Comparison of ENCODE assay signal across 1 cellular context in the genomic region with DNA sequence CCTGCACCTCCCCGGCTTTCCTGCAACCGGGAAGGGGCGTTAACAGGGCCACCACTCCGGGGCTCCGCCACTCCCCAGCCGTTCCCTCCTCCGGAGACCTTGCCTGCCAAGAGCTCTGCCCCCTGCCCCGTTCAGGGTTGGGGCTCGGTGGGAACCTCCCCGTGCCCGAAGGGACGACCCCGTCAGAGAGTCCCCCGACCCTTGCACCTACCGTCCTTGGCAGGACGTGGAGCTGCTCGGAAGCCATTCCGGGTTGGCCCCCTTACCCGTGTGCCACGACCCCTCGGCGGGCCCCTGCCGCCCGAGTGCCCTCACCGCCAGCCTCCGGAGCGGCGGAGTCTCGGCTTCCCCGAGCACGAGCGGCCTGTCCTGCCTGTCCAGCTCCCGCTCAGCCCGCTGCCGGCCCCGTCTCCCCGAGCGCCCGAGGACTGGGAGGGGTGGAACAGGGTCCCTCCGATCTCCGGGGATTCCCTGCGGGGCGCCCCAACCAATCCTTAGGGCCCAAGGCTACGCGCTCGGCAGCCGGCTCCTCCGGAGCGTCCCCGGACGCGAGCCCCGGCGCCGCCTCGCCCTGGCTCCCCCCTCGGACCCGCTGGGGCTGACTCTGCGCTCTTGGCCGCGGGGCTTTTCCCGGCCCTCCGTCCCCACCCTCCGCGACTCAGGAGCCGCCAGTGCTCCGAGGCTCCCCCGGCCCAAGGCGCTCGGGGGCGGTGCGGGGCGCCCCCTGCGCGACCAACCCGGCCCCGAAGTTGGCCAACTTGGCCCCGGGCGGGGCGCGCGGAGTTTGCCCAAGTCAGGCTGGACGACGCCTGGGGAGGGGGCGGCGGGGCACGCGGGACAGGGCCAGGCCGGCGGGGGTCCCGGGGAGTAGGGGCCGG.
TF ChIP-seq lines count a peak whose summit lies in the region.

No MANE protein-coding gene starts in this region.

TF ChIP-seq in HEK293, 187 proteins besides CTCF, POLR2A, EP300 and RAD21 (continued from another document):
- TF ChIP-seq, protein P1, sequence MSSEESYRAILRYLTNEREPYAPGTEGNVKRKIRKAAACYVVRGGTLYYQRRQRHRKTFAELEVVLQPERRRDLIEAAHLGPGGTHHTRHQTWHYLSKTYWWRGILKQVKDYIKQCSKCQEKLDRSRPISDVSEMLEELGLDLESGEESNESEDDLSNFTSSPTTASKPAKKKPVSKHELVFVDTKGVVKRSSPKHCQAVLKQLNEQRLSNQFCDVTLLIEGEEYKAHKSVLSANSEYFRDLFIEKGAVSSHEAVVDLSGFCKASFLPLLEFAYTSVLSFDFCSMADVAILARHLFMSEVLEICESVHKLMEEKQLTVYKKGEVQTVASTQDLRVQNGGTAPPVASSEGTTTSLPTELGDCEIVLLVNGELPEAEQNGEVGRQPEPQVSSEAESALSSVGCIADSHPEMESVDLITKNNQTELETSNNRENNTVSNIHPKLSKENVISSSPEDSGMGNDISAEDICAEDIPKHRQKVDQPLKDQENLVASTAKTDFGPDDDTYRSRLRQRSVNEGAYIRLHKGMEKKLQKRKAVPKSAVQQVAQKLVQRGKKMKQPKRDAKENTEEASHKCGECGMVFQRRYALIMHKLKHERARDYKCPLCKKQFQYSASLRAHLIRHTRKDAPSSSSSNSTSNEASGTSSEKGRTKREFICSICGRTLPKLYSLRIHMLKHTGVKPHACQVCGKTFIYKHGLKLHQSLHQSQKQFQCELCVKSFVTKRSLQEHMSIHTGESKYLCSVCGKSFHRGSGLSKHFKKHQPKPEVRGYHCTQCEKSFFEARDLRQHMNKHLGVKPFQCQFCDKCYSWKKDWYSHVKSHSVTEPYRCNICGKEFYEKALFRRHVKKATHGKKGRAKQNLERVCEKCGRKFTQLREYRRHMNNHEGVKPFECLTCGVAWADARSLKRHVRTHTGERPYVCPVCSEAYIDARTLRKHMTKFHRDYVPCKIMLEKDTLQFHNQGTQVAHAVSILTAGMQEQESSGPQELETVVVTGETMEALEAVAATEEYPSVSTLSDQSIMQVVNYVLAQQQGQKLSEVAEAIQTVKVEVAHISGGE (tag by site-specific recombination; conservative IDR thresholded peaks at IDR 0.05; ENCODE audit: low read depth), result peak; percentile 45; the same call in 1 of the 2 replicates
- TF ChIP-seq ZBTB7A (tag by site-specific recombination; IDR thresholded peaks at IDR 0.05; ENCODE audit: low read depth), result 0 out of 2 replicates have a peak, but pooled peaks have one; percentile 33
- TF ChIP-seq ZEB2 (tag by site-specific recombination; IDR thresholded peaks at IDR 0.05), result peak; percentile 52
- TF ChIP-seq ZNF660 (tag by site-specific recombination; IDR thresholded peaks at IDR 0.05), result 0 out of 2 replicates have a peak, but pooled peaks have one; percentile 28
- no peak for TF ChIP-seq ZNF768 (tag by site-specific recombination; IDR thresholded peaks at IDR 0.05)
- TF ChIP-seq KLF1 (tag by site-specific recombination; IDR thresholded peaks at IDR 0.05), result 0 out of 2 replicates have a peak, but pooled peaks have one; percentile 4
- peak; percentile 88 for TF ChIP-seq GLIS2 (tag by site-specific recombination; IDR thresholded peaks at IDR 0.05)
- TF ChIP-seq SP3 (tag by site-specific recombination; IDR thresholded peaks at IDR 0.05), result peak; percentile 60; the same call in 1 of the 2 replicates
- peak; percentile 3 for TF ChIP-seq GLIS1 (tag by site-specific recombination; IDR thresholded peaks at IDR 0.05)
- TF ChIP-seq ZNF354C (tag by site-specific recombination; IDR thresholded peaks at IDR 0.05; ENCODE audit: borderline replicate concordance, low read depth), result no peak
- TF ChIP-seq ZNF341 (tag by site-specific recombination; IDR thresholded peaks at IDR 0.05; ENCODE audit: low read depth), result peak; percentile 94
- TF ChIP-seq ZNF777 (tag by site-specific recombination; IDR thresholded peaks at IDR 0.05; ENCODE audit: borderline replicate concordance), result peak; percentile 82; the same call in 1 of the 2 replicates
- no peak for TF ChIP-seq OSR2 (tag by site-specific recombination; IDR thresholded peaks at IDR 0.05)
- TF ChIP-seq, protein P2, sequence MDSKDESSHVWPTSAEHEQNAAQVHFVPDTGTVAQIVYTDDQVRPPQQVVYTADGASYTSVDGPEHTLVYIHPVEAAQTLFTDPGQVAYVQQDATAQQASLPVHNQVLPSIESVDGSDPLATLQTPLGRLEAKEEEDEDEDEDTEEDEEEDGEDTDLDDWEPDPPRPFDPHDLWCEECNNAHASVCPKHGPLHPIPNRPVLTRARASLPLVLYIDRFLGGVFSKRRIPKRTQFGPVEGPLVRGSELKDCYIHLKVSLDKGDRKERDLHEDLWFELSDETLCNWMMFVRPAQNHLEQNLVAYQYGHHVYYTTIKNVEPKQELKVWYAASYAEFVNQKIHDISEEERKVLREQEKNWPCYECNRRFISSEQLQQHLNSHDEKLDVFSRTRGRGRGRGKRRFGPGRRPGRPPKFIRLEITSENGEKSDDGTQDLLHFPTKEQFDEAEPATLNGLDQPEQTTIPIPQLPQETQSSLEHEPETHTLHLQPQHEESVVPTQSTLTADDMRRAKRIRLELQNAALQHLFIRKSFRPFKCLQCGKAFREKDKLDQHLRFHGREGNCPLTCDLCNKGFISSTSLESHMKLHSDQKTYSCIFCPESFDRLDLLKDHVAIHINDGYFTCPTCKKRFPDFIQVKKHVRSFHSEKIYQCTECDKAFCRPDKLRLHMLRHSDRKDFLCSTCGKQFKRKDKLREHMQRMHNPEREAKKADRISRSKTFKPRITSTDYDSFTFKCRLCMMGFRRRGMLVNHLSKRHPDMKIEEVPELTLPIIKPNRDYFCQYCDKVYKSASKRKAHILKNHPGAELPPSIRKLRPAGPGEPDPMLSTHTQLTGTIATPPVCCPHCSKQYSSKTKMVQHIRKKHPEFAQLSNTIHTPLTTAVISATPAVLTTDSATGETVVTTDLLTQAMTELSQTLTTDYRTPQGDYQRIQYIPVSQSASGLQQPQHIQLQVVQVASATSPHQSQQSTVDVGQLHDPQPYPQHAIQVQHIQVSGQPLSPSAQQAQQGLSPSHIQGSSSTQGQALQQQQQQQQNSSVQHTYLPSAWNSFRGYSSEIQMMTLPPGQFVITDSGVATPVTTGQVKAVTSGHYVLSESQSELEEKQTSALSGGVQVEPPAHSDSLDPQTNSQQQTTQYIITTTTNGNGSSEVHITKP (tag by site-specific recombination; IDR thresholded peaks at IDR 0.05), result no peak
- TF ChIP-seq ZNF214 (tag by site-specific recombination; IDR thresholded peaks at IDR 0.05; ENCODE audit: borderline replicate concordance), result no peak
- peak; percentile 5; the same call in 1 of the 2 replicates for TF ChIP-seq ZXDB (tag by site-specific recombination; IDR thresholded peaks at IDR 0.05)
- no peak for TF ChIP-seq RBAK (tag by site-specific recombination; IDR thresholded peaks at IDR 0.05)
- peak; percentile 81 for TF ChIP-seq ZBTB8A (tag by site-specific recombination; IDR thresholded peaks at IDR 0.05)
- no peak for TF ChIP-seq SALL2 (tag by site-specific recombination; IDR thresholded peaks at IDR 0.05; ENCODE audit: borderline replicate concordance)
- TF ChIP-seq GLI4 (tag by site-specific recombination; IDR thresholded peaks at IDR 0.05), result 0 out of 2 replicates have a peak, but pooled peaks have one; percentile 26
- TF ChIP-seq ZNF600 (tag by site-specific recombination; IDR thresholded peaks at IDR 0.05), result 0 out of 2 replicates have a peak, but pooled peaks have one; percentile 15
- no peak for TF ChIP-seq ZSCAN16 (tag by site-specific recombination; IDR thresholded peaks at IDR 0.05)
- peak; percentile 91 for TF ChIP-seq ZNF335 (tag by site-specific recombination; conservative IDR thresholded peaks at IDR 0.05)
- peak; percentile 88 for TF ChIP-seq ZBTB48 (tag by site-specific recombination; IDR thresholded peaks at IDR 0.05)
- TF ChIP-seq ZIC2 (tag by site-specific recombination; IDR thresholded peaks at IDR 0.05), result peak; percentile 31
- TF ChIP-seq ZNF169 (tag by site-specific recombination; IDR thresholded peaks at IDR 0.05), result no peak
- peak; percentile 71; the same call in 1 of the 2 replicates for TF ChIP-seq ZNF223 (tag by site-specific recombination; IDR thresholded peaks at IDR 0.05)
- TF ChIP-seq, protein P3, sequence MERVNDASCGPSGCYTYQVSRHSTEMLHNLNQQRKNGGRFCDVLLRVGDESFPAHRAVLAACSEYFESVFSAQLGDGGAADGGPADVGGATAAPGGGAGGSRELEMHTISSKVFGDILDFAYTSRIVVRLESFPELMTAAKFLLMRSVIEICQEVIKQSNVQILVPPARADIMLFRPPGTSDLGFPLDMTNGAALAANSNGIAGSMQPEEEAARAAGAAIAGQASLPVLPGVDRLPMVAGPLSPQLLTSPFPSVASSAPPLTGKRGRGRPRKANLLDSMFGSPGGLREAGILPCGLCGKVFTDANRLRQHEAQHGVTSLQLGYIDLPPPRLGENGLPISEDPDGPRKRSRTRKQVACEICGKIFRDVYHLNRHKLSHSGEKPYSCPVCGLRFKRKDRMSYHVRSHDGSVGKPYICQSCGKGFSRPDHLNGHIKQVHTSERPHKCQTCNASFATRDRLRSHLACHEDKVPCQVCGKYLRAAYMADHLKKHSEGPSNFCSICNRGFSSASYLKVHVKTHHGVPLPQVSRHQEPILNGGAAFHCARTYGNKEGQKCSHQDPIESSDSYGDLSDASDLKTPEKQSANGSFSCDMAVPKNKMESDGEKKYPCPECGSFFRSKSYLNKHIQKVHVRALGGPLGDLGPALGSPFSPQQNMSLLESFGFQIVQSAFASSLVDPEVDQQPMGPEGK (tag by site-specific recombination; IDR thresholded peaks at IDR 0.05), result peak; percentile 75
- TF ChIP-seq ZBTB17 (tag by site-specific recombination; IDR thresholded peaks at IDR 0.05), result peak; percentile 51; the same call in 1 of the 2 replicates
- peak; percentile 3 for TF ChIP-seq SP2 (tag by site-specific recombination; IDR thresholded peaks at IDR 0.05)
- TF ChIP-seq, protein P4, sequence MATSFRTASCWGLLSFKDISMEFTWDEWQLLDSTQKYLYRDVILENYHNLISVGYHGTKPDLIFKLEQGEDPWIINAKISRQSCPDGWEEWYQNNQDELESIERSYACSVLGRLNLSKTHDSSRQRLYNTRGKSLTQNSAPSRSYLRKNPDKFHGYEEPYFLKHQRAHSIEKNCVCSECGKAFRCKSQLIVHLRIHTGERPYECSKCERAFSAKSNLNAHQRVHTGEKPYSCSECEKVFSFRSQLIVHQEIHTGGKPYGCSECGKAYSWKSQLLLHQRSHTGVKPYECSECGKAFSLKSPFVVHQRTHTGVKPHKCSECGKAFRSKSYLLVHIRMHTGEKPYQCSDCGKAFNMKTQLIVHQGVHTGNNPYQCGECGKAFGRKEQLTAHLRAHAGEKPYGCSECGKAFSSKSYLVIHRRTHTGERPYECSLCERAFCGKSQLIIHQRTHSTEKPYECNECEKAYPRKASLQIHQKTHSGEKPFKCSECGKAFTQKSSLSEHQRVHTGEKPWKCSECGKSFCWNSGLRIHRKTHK (tag by site-specific recombination; IDR thresholded peaks at IDR 0.05), result no peak
- no peak for TF ChIP-seq ZNF184 (tag by site-specific recombination; IDR thresholded peaks at IDR 0.05)
- TF ChIP-seq FEZF1 (tag by site-specific recombination; IDR thresholded peaks at IDR 0.05), result no peak
- no peak for TF ChIP-seq GFI1B (tag by site-specific recombination; IDR thresholded peaks at IDR 0.05)
- TF ChIP-seq ZNF138 (tag by site-specific recombination; IDR thresholded peaks at IDR 0.05; ENCODE audit: borderline replicate concordance), result no peak
- peak; percentile 4; the same call in 1 of the 2 replicates for TF ChIP-seq ZNF561 (tag by site-specific recombination; IDR thresholded peaks at IDR 0.05; ENCODE audit: borderline replicate concordance)
- TF ChIP-seq, protein P5, sequence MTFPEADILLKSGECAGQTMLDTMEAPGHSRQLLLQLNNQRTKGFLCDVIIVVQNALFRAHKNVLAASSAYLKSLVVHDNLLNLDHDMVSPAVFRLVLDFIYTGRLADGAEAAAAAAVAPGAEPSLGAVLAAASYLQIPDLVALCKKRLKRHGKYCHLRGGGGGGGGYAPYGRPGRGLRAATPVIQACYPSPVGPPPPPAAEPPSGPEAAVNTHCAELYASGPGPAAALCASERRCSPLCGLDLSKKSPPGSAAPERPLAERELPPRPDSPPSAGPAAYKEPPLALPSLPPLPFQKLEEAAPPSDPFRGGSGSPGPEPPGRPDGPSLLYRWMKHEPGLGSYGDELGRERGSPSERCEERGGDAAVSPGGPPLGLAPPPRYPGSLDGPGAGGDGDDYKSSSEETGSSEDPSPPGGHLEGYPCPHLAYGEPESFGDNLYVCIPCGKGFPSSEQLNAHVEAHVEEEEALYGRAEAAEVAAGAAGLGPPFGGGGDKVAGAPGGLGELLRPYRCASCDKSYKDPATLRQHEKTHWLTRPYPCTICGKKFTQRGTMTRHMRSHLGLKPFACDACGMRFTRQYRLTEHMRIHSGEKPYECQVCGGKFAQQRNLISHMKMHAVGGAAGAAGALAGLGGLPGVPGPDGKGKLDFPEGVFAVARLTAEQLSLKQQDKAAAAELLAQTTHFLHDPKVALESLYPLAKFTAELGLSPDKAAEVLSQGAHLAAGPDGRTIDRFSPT (tag by site-specific recombination; IDR thresholded peaks at IDR 0.05), result peak; percentile 83
- TF ChIP-seq, protein P6, sequence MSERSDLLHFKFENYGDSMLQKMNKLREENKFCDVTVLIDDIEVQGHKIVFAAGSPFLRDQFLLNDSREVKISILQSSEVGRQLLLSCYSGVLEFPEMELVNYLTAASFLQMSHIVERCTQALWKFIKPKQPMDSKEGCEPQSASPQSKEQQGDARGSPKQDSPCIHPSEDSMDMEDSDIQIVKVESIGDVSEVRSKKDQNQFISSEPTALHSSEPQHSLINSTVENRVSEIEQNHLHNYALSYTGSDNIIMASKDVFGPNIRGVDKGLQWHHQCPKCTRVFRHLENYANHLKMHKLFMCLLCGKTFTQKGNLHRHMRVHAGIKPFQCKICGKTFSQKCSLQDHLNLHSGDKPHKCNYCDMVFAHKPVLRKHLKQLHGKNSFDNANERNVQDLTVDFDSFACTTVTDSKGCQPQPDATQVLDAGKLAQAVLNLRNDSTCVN (tag by site-specific recombination; optimal IDR thresholded peaks at IDR 0.05), result peak; percentile 76
- TF ChIP-seq, protein P7, sequence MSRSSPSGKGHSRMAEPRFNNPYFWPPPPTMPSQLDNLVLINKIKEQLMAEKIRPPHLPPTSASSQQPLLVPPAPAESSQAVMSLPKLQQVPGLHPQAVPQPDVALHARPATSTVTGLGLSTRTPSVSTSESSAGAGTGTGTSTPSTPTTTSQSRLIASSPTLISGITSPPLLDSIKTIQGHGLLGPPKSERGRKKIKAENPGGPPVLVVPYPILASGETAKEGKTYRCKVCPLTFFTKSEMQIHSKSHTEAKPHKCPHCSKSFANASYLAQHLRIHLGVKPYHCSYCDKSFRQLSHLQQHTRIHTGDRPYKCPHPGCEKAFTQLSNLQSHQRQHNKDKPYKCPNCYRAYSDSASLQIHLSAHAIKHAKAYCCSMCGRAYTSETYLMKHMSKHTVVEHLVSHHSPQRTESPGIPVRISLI (tag by site-specific recombination; IDR thresholded peaks at IDR 0.05), result no peak
